In genomic region chr16:4135537-4135936, GRCh38 we compare ENCODE assay signal across 27 cellular contexts.
"Had no signal": no experiment of that assay in that cellular context is flagged by ENCODE, and none has a peak within 500 bp of the region (broad histone marks: within the 10 kb centered on the region; RNA-seq: fewer than 3 reads in every experiment).

No MANE protein-coding gene starts in this region.

- H3K36me3 ChIP-seq: stomach, suprapubic skin had no signal

- H3K9me3 ChIP-seq: mucosa of descending colon, suprapubic skin had no signal

- FAIRE-seq: endometrium, small intestine had no signal

- DNase-seq: activated gamma-delta T cell treated with Interleukin-2 at 50 U/mL for 16 hours; activated T-cell treated with anti-CD3 and anti-CD28 coated beads, Interleukin-2, amount 50 U/mL, for 1 hour; anterior cingulate cortex; caudate nucleus; effector CD4-positive, alpha-beta T cell; erythroblast; foreskin fibroblast; immature natural killer cell; left ventricle myocardium superior; mesenchymal stem cell; nephron progenitor cell; nucleus accumbens; stimulated activated CD4-positive, alpha-beta T cell treated with anti-CD3 and anti-CD28 coated beads, Interleukin-2, amount 100 ng/mL, for 24 hours; T-helper 1 cell; T-helper 9 cell had no signal

- ATAC-seq: left ventricle myocardium superior; sciatic nerve; stimulated activated effector memory CD8-positive, alpha-beta T cell treated with anti-CD3 and anti-CD28 coated beads, Interleukin-12 subunit alpha, Interleukin-12 subunit beta, amount 100 ng/mL, for 72 hours had no signal

- H3K9me3 Mint-ChIP-seq: activated naive CD4-positive, alpha-beta T cell treated with anti-CD3 and anti-CD28 coated beads, Interleukin-2, amount 50 U/mL, for 24 hours; dendritic cell treated with granulocyte-macrophage colony-stimulating factor and Interleukin-4, amounts not matched to agents 40 ng/mL and 50 ng/mL, for 4 days; immature natural killer cell; stimulated activated effector memory CD8-positive, alpha-beta T cell treated with anti-CD3 and anti-CD28 coated beads, Interleukin-12 subunit alpha, Interleukin-12 subunit beta, amount 100 ng/mL, for 72 hours had no signal

- H3K4me3 ChIP-seq: mucosa of descending colon, stomach, suprapubic skin had no signal

- H3K4me1 ChIP-seq: suprapubic skin had no signal

- H3K27me3 ChIP-seq: stomach, suprapubic skin had no signal

- H3K27ac Mint-ChIP-seq: activated naive CD4-positive, alpha-beta T cell treated with anti-CD3 and anti-CD28 coated beads, Interleukin-2, amount 50 U/mL, for 24 hours; brain; dendritic cell treated with granulocyte-macrophage colony-stimulating factor and Interleukin-4, amounts not matched to agents 40 ng/mL and 50 ng/mL, for 4 days; immature natural killer cell; nephron progenitor cell; stimulated activated effector memory CD8-positive, alpha-beta T cell treated with anti-CD3 and anti-CD28 coated beads, Interleukin-12 subunit alpha, Interleukin-12 subunit beta, amount 100 ng/mL, for 72 hours; WTC11 had no signal

- H3K36me3 Mint-ChIP-seq: activated naive CD4-positive, alpha-beta T cell treated with anti-CD3 and anti-CD28 coated beads, Interleukin-2, amount 50 U/mL, for 24 hours; stimulated activated effector memory CD8-positive, alpha-beta T cell treated with anti-CD3 and anti-CD28 coated beads, Interleukin-12 subunit alpha, Interleukin-12 subunit beta, amount 100 ng/mL, for 72 hours had no signal

- H3K4me3 Mint-ChIP-seq: activated naive CD4-positive, alpha-beta T cell treated with anti-CD3 and anti-CD28 coated beads, Interleukin-2, amount 50 U/mL, for 24 hours; brain; dendritic cell treated with granulocyte-macrophage colony-stimulating factor and Interleukin-4, amounts not matched to agents 40 ng/mL and 50 ng/mL, for 4 days; immature natural killer cell; nephron progenitor cell; stimulated activated effector memory CD8-positive, alpha-beta T cell treated with anti-CD3 and anti-CD28 coated beads, Interleukin-12 subunit alpha, Interleukin-12 subunit beta, amount 100 ng/mL, for 72 hours; WTC11 had no signal

- H3K27ac ChIP-seq: parathyroid adenoma, suprapubic skin had no signal

- H3K4me1 Mint-ChIP-seq: activated naive CD4-positive, alpha-beta T cell treated with anti-CD3 and anti-CD28 coated beads, Interleukin-2, amount 50 U/mL, for 24 hours; immature natural killer cell had no signal

- H3K79me2 ChIP-seq: parathyroid adenoma had no signal

- H3K9ac ChIP-seq: parathyroid adenoma had no signal
